Comparison of ENCODE assay signal across 8 cellular contexts in the genomic region with DNA sequence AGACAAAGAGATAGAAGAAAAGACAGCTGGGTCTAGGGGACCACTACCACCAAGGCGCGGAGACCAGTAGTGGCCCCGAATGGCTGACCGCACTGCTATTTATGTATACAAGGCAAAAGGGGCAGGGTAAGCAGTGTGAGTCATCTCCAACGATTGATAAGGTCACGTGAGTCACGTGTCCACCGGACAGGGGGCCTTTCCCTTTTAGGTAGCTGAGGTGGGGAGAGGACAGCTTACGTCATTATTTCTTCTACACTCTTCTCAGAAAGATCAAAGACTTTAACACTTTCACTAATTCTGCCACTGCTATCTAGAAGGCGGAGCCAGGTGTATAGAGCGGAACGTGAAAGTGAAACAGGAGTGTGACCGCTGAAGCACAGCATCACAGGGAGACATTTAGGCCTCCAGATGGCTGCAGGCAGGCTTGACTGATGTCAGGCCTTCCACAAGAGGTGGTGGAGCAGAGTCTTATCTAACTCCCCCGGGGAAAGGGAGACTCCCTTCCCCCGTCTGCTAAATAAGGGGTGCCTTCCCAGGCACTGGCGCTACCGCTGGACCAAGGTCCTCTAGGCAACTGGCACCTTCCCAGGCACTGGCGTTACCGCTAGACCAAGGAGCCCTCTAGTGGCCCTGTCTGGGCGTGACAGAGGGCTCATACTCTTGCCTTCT. TPM values are rescaled to one million over a fixed set of nuclear protein-coding genes. Genes with fewer than 3 reads are reported as not detected.
DNase-seq lines count a peak whose midpoint lies in the region; ATAC-seq, FAIRE-seq and TF ChIP-seq lines count a peak whose summit lies in the region.

No MANE protein-coding gene starts in this region.

- peaks cover 3% of the 10 kb centered on the region for H3K4me1 Mint-ChIP-seq in activated CD4-positive, alpha-beta T cell treated with anti-CD3 and anti-CD28 coated beads, Interleukin-2, amount 10 ng/mL, durations not matched to agents 24 days and 14 days
- peaks cover 10% of the 10 kb centered on the region in 2 donors for H3K4me1 Mint-ChIP-seq in natural killer cell

- H3K4me1 ChIP-seq in aorta (ENCODE audit: control insufficient read depth in 1 of 2, insufficient read depth in 2 of 2, low read length in 2 of 2): no peaks in the 10 kb centered on the region

- no peak overlapping the region for H3K4me3 ChIP-seq in aorta (ENCODE audit: low read length in 2 of 2)

- peak overlapping the region; percentile 62 for H3K4me3 Mint-ChIP-seq in activated CD4-positive, alpha-beta T cell treated with anti-CD3 and anti-CD28 coated beads, Interleukin-2, amount 10 ng/mL, durations not matched to agents 24 days and 14 days
- peak overlapping the region; percentile 83 for H3K4me3 Mint-ChIP-seq in natural killer cell

- H3K27ac Mint-ChIP-seq in activated CD4-positive, alpha-beta T cell treated with anti-CD3 and anti-CD28 coated beads, Interleukin-2, amount 10 ng/mL, durations not matched to agents 24 days and 14 days: no peak overlapping the region
- H3K27ac Mint-ChIP-seq in natural killer cell: peak overlapping the region; percentile 13 to 64

- TF ChIP-seq POLR2A in erythroblast (IDR thresholded peaks at IDR 0.05; ENCODE audit: low read length): no peak

- no peaks in the 10 kb centered on the region for H3K36me3 ChIP-seq in aorta (ENCODE audit: control insufficient read depth in 1 of 2, insufficient read depth in 2 of 2, low read length in 1 of 2)

- DNase-seq in AG08396 (ENCODE audit: low spot score): peak; percentile 19
- DNase-seq in GM18507 (ENCODE audit: extremely low spot score, insufficient read length, low read depth): no peak
- peak; percentile 15 for DNase-seq in NCI-H1092 treated with DMSO at 0.1 percent for 48 hours (lab: John Stamatoyannopoulos, UW)
- peak; percentile 86 for DNase-seq in activated CD4-positive, alpha-beta T cell treated with anti-CD3 and anti-CD28 coated beads, Interleukin-2, amount 10 ng/mL, durations not matched to agents 24 days and 14 days
- peak; percentile 42 to 58 for DNase-seq in erythroblast (lab: John Stamatoyannopoulos, UW)
- DNase-seq in natural killer cell: no peak
- DNase-seq in aorta: peak; percentile 88 to 92

- intact Hi-C loops in activated CD4-positive, alpha-beta T cell treated with anti-CD3 and anti-CD28 coated beads, Interleukin-2, amount 10 ng/mL, durations not matched to agents 24 days and 14 days (cut with micrococcal nuclease): loop anchor here (5.0 kb wide), 2 partner anchors 986 to 1471 kb away; partner anchors contain the start of gene DTWD2
- intact Hi-C loops in natural killer cell (cut with micrococcal nuclease): no loop called here
- intact Hi-C loops in aorta (cut with DNase I): loop anchor here (5.0 to 10.0 kb wide), 7 partner anchors 71 to 516 kb away; no protein-coding TSS in a partner anchor

- no peaks in the 10 kb centered on the region for H3K9me3 ChIP-seq in aorta (ENCODE audit: control insufficient read depth, low read length)

- peaks cover 20% of the 10 kb centered on the region for H3K27me3 Mint-ChIP-seq in activated CD4-positive, alpha-beta T cell treated with anti-CD3 and anti-CD28 coated beads, Interleukin-2, amount 10 ng/mL, durations not matched to agents 24 days and 14 days
- peaks cover 3 to 7% of the 10 kb centered on the region in 2 donors for H3K27me3 Mint-ChIP-seq in natural killer cell (ENCODE audit: low read depth in 2 of 2)

- peak overlapping the region in 1 of 2 donors; percentile 32 for H3K27ac ChIP-seq in aorta (ENCODE audit: low read depth in 1 of 2, low read length in 2 of 2)

- no peaks in the 10 kb centered on the region for H3K9me3 Mint-ChIP-seq in activated CD4-positive, alpha-beta T cell treated with anti-CD3 and anti-CD28 coated beads, Interleukin-2, amount 10 ng/mL, durations not matched to agents 24 days and 14 days
- peaks cover 0 to 5% of the 10 kb centered on the region in 2 donors for H3K9me3 Mint-ChIP-seq in natural killer cell

- FAIRE-seq in GM18507 (lab: Jason Lieb, UNC): peak; percentile 78

- peak; percentile 22 for TF ChIP-seq CTCF in natural killer cell (IDR thresholded peaks at IDR 0.05)

- ATAC-seq in HG02840 (IDR thresholded peaks at IDR 0.05; ENCODE audit: low FRiP score, unreplicated experiment): peak; percentile 91
- ATAC-seq in natural killer cell: peak; percentile 61 to 83 (median 73)
- ATAC-seq in aorta (ENCODE audit: low FRiP score): peak; percentile 71

- H3K27me3 ChIP-seq in aorta (ENCODE audit: control insufficient read depth in 1 of 2, insufficient read depth in 2 of 2, low read length in 1 of 2): no peaks in the 10 kb centered on the region

- 52 to 61% methylated on average over 20 of the region's 20 CpGs for WGBS in aorta, 2 donors

- H3K36me3 Mint-ChIP-seq in activated CD4-positive, alpha-beta T cell treated with anti-CD3 and anti-CD28 coated beads, Interleukin-2, amount 10 ng/mL, durations not matched to agents 24 days and 14 days (ENCODE audit: low read depth): no peaks in the 10 kb centered on the region
- H3K36me3 Mint-ChIP-seq in natural killer cell: peaks cover 5% of the 10 kb centered on the region

RNA-seq across cellular contexts. Expression of gene PRR16, which starts 6.1 kb away (rescaled TPM):
- total RNA-seq in activated CD4-positive, alpha-beta T cell treated with anti-CD3 and anti-CD28 coated beads, Interleukin-2, amount 10 ng/mL, durations not matched to agents 24 days and 14 days: not detected in 2 replicates
- total RNA-seq in natural killer cell: not detected
- total RNA-seq in aorta: 10 to 100 TPM; 10.5 to 14.2 TPM
- polyA plus RNA-seq in aorta: 10 to 100 TPM in 1 of 2 donors, 1 to 10 TPM in 1; 6.5 to 26.8 TPM

Comparison
In these comparisons a context has a peak if more than half of its experiments do, and no peak if none do; other contexts are left out.
1. DNase-seq: peak in AG08396 (single experiment), NCI-H1092 treated with DMSO at 0.1 percent for 48 hours (single experiment), activated CD4-positive, alpha-beta T cell treated with anti-CD3 and anti-CD28 coated beads, Interleukin-2, amount 10 ng/mL, durations not matched to agents 24 days and 14 days (single experiment), erythroblast (2 of 2) and aorta (2 of 2); none in GM18507 (single experiment) and natural killer cell (single experiment).
2. RNA of gene PRR16, which starts 6.1 kb away (total RNA-seq): 10.5 to 14.2 TPM in aorta; not detected in natural killer cell and not detected in activated CD4-positive, alpha-beta T cell treated with anti-CD3 and anti-CD28 coated beads, Interleukin-2, amount 10 ng/mL, durations not matched to agents 24 days and 14 days; every median in the first group is over 4 times any median in the second.
3. Peak in every context shown above with its lines, with median percentiles within 50 percentile points of each other: ATAC-seq.